1 cellular context compared by ENCODE assay signal in the genomic region with DNA sequence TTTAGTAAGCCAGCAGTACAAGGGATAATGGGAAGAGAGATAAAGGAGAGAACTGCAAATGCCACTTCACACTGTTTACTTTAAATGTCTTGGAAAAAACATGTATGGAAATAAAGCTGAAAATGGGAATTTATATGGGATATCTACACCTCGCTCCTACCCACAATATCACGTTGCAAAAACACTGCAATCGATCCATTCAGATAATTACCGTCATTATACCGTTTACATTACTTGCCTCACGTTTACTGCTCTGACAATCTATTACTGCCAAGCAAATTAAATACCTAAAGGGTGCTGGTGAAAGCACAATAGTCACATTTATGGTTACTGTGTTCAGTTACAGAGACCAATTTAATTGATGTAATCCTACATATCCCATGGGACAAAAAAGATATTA.
TF ChIP-seq lines count a peak whose summit lies in the region.

No MANE protein-coding gene starts in this region.

TF ChIP-seq in HEK293, 187 proteins besides CTCF, POLR2A, EP300 and RAD21 (continued from another document):
- peak; percentile 56; the same call in 1 of the 2 replicates for TF ChIP-seq ZNF19 (tag by site-specific recombination; IDR thresholded peaks at IDR 0.05; ENCODE audit: low read depth)
- peak; percentile 97 for TF ChIP-seq ZNF843 (tag by site-specific recombination; IDR thresholded peaks at IDR 0.05)
- TF ChIP-seq, protein P1, sequence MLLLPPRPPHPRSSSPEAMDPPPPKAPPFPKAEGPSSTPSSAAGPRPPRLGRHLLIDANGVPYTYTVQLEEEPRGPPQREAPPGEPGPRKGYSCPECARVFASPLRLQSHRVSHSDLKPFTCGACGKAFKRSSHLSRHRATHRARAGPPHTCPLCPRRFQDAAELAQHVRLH (tag by site-specific recombination; IDR thresholded peaks at IDR 0.05), result peak; percentile 97
- TF ChIP-seq ZNF610 (tag by site-specific recombination; IDR thresholded peaks at IDR 0.05; ENCODE audit: borderline replicate concordance), result 0 out of 2 replicates have a peak, but pooled peaks have one; percentile 44
- no peak for TF ChIP-seq ZNF221 (tag by site-specific recombination; IDR thresholded peaks at IDR 0.05; ENCODE audit: borderline replicate concordance)
- TF ChIP-seq ZNF629 (tag by site-specific recombination; IDR thresholded peaks at IDR 0.05), result no peak
- peak; percentile 51; the same call in 1 of the 2 replicates for TF ChIP-seq ZSCAN30 (tag by site-specific recombination; IDR thresholded peaks at IDR 0.05)
- TF ChIP-seq ZXDB (tag by site-specific recombination; IDR thresholded peaks at IDR 0.05), result peak; percentile 70
- peak; percentile 93 for TF ChIP-seq OVOL3 (tag by site-specific recombination; IDR thresholded peaks at IDR 0.05)
- TF ChIP-seq ZBTB8A (tag by site-specific recombination; IDR thresholded peaks at IDR 0.05), result peak; percentile 46; the same call in 1 of the 2 replicates
- peak; percentile 85; the same call in 1 of the 2 replicates for TF ChIP-seq BCL11B (tag by site-specific recombination; IDR thresholded peaks at IDR 0.05; ENCODE audit: low read depth)
- TF ChIP-seq TRIM28 (IDR thresholded peaks at IDR 0.05; ENCODE audit: borderline replicate concordance, low read length), result 0 out of 2 replicates have a peak, but pooled peaks have one; percentile 13
- peak; percentile 14; the same call in 1 of the 2 replicates for TF ChIP-seq GLI2 (tag by site-specific recombination; IDR thresholded peaks at IDR 0.05; ENCODE audit: borderline replicate concordance, low read depth)
- TF ChIP-seq, protein P2, sequence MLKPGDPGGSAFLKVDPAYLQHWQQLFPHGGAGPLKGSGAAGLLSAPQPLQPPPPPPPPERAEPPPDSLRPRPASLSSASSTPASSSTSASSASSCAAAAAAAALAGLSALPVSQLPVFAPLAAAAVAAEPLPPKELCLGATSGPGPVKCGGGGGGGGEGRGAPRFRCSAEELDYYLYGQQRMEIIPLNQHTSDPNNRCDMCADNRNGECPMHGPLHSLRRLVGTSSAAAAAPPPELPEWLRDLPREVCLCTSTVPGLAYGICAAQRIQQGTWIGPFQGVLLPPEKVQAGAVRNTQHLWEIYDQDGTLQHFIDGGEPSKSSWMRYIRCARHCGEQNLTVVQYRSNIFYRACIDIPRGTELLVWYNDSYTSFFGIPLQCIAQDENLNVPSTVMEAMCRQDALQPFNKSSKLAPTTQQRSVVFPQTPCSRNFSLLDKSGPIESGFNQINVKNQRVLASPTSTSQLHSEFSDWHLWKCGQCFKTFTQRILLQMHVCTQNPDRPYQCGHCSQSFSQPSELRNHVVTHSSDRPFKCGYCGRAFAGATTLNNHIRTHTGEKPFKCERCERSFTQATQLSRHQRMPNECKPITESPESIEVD (tag by site-specific recombination; IDR thresholded peaks at IDR 0.05), result peak; percentile 95
- peak; percentile 16; the same call in 1 of the 2 replicates for TF ChIP-seq TCF7L2 (IDR thresholded peaks at IDR 0.05; ENCODE audit: borderline replicate concordance, low read depth, low read length)
- TF ChIP-seq, protein P3, sequence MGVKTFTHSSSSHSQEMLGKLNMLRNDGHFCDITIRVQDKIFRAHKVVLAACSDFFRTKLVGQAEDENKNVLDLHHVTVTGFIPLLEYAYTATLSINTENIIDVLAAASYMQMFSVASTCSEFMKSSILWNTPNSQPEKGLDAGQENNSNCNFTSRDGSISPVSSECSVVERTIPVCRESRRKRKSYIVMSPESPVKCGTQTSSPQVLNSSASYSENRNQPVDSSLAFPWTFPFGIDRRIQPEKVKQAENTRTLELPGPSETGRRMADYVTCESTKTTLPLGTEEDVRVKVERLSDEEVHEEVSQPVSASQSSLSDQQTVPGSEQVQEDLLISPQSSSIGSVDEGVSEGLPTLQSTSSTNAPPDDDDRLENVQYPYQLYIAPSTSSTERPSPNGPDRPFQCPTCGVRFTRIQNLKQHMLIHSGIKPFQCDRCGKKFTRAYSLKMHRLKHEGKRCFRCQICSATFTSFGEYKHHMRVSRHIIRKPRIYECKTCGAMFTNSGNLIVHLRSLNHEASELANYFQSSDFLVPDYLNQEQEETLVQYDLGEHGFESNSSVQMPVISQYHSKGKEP (tag by site-specific recombination; IDR thresholded peaks at IDR 0.05), result 0 out of 2 replicates have a peak, but pooled peaks have one; percentile 41
- TF ChIP-seq ZNF560 (tag by site-specific recombination; IDR thresholded peaks at IDR 0.05; ENCODE audit: borderline replicate concordance), result no peak
